ENCODE assay signal across 7 cellular contexts in the genomic region with DNA sequence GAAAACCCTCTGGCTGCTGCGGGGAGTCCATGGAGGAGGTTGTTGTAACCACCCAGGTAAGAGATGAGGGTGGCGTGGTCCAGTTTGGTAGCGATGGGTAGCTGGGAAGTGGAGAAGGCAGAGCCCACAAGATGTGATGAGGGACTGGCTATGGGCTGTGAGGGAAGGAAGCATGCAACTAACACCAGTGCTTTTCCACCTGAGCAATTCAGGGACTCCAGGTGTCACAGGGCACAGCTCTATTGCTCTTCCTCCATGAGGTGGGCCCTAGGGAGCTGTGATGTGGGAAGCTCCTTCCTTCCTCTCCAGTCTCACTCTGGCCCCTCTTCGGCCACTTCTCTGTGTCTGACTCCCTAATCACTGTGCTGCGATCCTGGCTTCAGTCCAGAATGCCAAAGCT. TPM values are rescaled to one million over a fixed set of nuclear protein-coding genes. Genes with fewer than 3 reads are reported as not detected.
"Had no signal": no experiment of that assay in that cellular context is flagged by ENCODE, and none has a peak within 500 bp of the region (broad histone marks: within the 10 kb centered on the region; RNA-seq: fewer than 3 reads in every experiment).

No MANE protein-coding gene starts in this region.

- DNase-seq: GM23248, H9, HCEC 1CT, KBM-7 had no signal

- H3K36me3 Mint-ChIP-seq: IgD-negative memory B cell had no signal

- H2AFZ ChIP-seq: GM23248 had no signal

- H3K4me3 Mint-ChIP-seq: H9 had no signal

- H3K9ac ChIP-seq: GM23248 had no signal

- H3K27ac Mint-ChIP-seq: IgD-negative memory B cell had no signal

- H3K27ac ChIP-seq: GM23248 had no signal

- H3K4me3 ChIP-seq: GM23248 had no signal

RNA-seq across cellular contexts. Expression of a gene that starts 32.4 kb away (rescaled TPM):
- total RNA-seq: GM23248, H1, H9, HT-29 had no signal
- polyA plus RNA-seq: GM23248, IgD-negative memory B cell had no signal

RNA-seq across cellular contexts. Expression of a gene that starts 52.5 kb away (rescaled TPM):
- total RNA-seq: H1, H9, HT-29 had no signal
- polyA plus RNA-seq: IgD-negative memory B cell had no signal
